Comparison of ENCODE assay signal across 23 cellular contexts in genomic region chr6:162165479-162165878, GRCh38.
"Had no signal": no experiment of that assay in that cellular context is flagged by ENCODE, and none has a peak within 500 bp of the region (broad histone marks: within the 10 kb centered on the region; RNA-seq: fewer than 3 reads in every experiment).

No MANE protein-coding gene starts in this region.

- H3K9me3 ChIP-seq: esophagus squamous epithelium, gastrocnemius medialis, heart right ventricle, left lung, lower lobe of right lung, mucosa of descending colon had no signal

- DNase-seq: effector CD8-positive, alpha-beta T cell; effector memory CD8-positive, alpha-beta T cell; endodermal cell; erythroblast; esophagus squamous epithelium; foreskin fibroblast; foreskin melanocyte; gastrocnemius medialis; glutamatergic neuron; head of caudate nucleus; heart right ventricle; hippocampal formation; left cardiac atrium; left lung; left ventricle myocardium superior; lower lobe of right lung; mesenchymal stem cell; mucosa of descending colon; naive B cell had no signal

- H3K27me3 ChIP-seq: esophagus squamous epithelium, gastrocnemius medialis, heart right ventricle, left lung had no signal

- H3K9me3 Mint-ChIP-seq: dendritic cell treated with granulocyte-macrophage colony-stimulating factor and Interleukin-4, amounts not matched to agents 40 ng/mL and 50 ng/mL, for 4 days; effector memory CD8-positive, alpha-beta T cell; endodermal cell; mesothelial cell of epicardium had no signal

- H3K4me3 Mint-ChIP-seq: dendritic cell treated with granulocyte-macrophage colony-stimulating factor and Interleukin-4, amounts not matched to agents 40 ng/mL and 50 ng/mL, for 4 days; effector memory CD8-positive, alpha-beta T cell; endodermal cell; mesothelial cell of epicardium; naive B cell had no signal

- H3K4me1 ChIP-seq: esophagus squamous epithelium, gastrocnemius medialis, left lung, lower lobe of right lung had no signal

- ATAC-seq: effector memory CD8-positive, alpha-beta T cell; esophagus mucosa; gastrocnemius medialis; left cardiac atrium; left lung; left ventricle myocardium superior; lower lobe of right lung; mucosa of descending colon had no signal

- H3K36me3 Mint-ChIP-seq: mesothelial cell of epicardium, naive B cell had no signal

- H3K4me3 ChIP-seq: coronary artery, esophagus squamous epithelium, gastrocnemius medialis, heart right ventricle, left lung, lower lobe of right lung, mucosa of descending colon had no signal

- H3K27me3 Mint-ChIP-seq: effector memory CD8-positive, alpha-beta T cell; naive B cell had no signal

- H3K36me3 ChIP-seq: esophagus squamous epithelium, gastrocnemius medialis, heart right ventricle, left lung, lower lobe of right lung had no signal

- H3K4me1 Mint-ChIP-seq: endodermal cell, mesothelial cell of epicardium, naive B cell had no signal

- H3K27ac Mint-ChIP-seq: dendritic cell treated with granulocyte-macrophage colony-stimulating factor and Interleukin-4, amounts not matched to agents 40 ng/mL and 50 ng/mL, for 4 days; effector memory CD8-positive, alpha-beta T cell; endodermal cell; mesothelial cell of epicardium; naive B cell had no signal
